Comparison of ENCODE assay signal across 21 cellular contexts in genomic region chr1:208172389-208173140, GRCh38.
A peak's percentile ranks its signal among the peaks of the same experiment; 100 is the strongest.
DNase-seq lines count a peak whose midpoint lies in the region; ATAC-seq and TF ChIP-seq lines count a peak whose summit lies in the region.
"Had no signal": no experiment of that assay in that cellular context is flagged by ENCODE, and none has a peak within 500 bp of the region (broad histone marks: within the 10 kb centered on the region; RNA-seq: fewer than 3 reads in every experiment).

No MANE protein-coding gene starts in this region.

- peaks cover 4% of the 10 kb centered on the region for H3F3A ChIP-seq in SK-N-SH (replicated peaks; ENCODE audit: insufficient read depth)

- H3K9ac ChIP-seq in SK-N-SH, result no peak overlapping the region
- H3K9ac ChIP-seq: parathyroid adenoma had no signal

- peaks cover 27% of the 10 kb centered on the region for H3K36me3 Mint-ChIP-seq in type B pancreatic cell

- intact Hi-C loops in vagina (cut with DNase I), result no loop called here

- no peaks in the 10 kb centered on the region for H3K9me3 ChIP-seq in SK-N-SH
- no peaks in the 10 kb centered on the region for H3K9me3 ChIP-seq in WERI-Rb-1 (ENCODE audit: severe bottlenecking)
- no peaks in the 10 kb centered on the region for H3K9me3 ChIP-seq in vagina
- H3K9me3 ChIP-seq: spleen, thyroid gland had no signal

- H3K36me3 ChIP-seq in SK-N-SH (replicated peaks in 1 of 2; ENCODE audit: control insufficient read depth in 1 of 2, insufficient read depth in 2 of 2, low read length in 1 of 2) (peaks cover 4 to 11% of the 10 kb centered on the region in 2 experiments), WERI-Rb-1 (peaks cover 4% of the 10 kb centered on the region; the same call in 1 of the 2 replicates), vagina (no peaks in the 10 kb centered on the region)
- H3K36me3 ChIP-seq: spleen, thyroid gland had no signal

- H3K27ac ChIP-seq in SK-N-SH (ENCODE audit: low read depth in 2 of 2, low read length in 1 of 2) (no peak overlapping the region), WERI-Rb-1 (peak overlapping the region; percentile 0), vagina (no peak overlapping the region)
- H3K27ac ChIP-seq: 22Rv1, parathyroid adenoma, spleen had no signal

- H3K4me3 ChIP-seq in SK-N-SH (ENCODE audit: low read depth in 2 of 2, low read length in 1 of 2), result no peak overlapping the region
- no peak overlapping the region for H3K4me3 ChIP-seq in WERI-Rb-1 (ENCODE audit: low read depth, low read length)
- H3K4me3 ChIP-seq in vagina, result no peak overlapping the region
- H3K4me3 ChIP-seq: GM23338, lung, spleen, thyroid gland had no signal

- peaks cover 24 to 46% of the 10 kb centered on the region in 2 experiments for H3K4me1 ChIP-seq in SK-N-SH (ENCODE audit: control insufficient read depth in 1 of 2, insufficient read depth in 2 of 2, low read depth in 1 of 2, low read length in 1 of 2)
- H3K4me1 ChIP-seq in vagina, result no peaks in the 10 kb centered on the region
- H3K4me1 ChIP-seq: parathyroid adenoma, spleen had no signal

- 81% methylated on average over 6 of the region's 6 CpGs for WGBS in SK-N-SH (ENCODE audit: low lambda C conversion rate)

- no peak for TF ChIP-seq POLR2A in vagina (IDR thresholded peaks at IDR 0.05)

- H4K20me1 ChIP-seq in SK-N-SH (ENCODE audit: insufficient read depth), result no peaks in the 10 kb centered on the region

- TF ChIP-seq CTCF in SK-N-SH (IDR thresholded peaks at IDR 0.05) (no peak), WERI-Rb-1 (IDR thresholded peaks at IDR 0.05; ENCODE audit: low read depth, low read length) (peak; percentile 51; the same call in 1 of the 2 replicates), type B pancreatic cell (conservative IDR thresholded peaks at IDR 0.05) (no peak), vagina (IDR thresholded peaks at IDR 0.05) (no peak), GM10266 (IDR thresholded peaks at IDR 0.05; ENCODE audit: control insufficient read depth, insufficient read depth, low read depth, missing control alignments) (no peak)

- no peak for TF ChIP-seq EP300 in SK-N-SH (IDR thresholded peaks at IDR 0.05; ENCODE audit: borderline replicate concordance in 1 of 2, low read depth in 1 of 2, low read length in 1 of 2)

- no peak for TF ChIP-seq RAD21 in SK-N-SH (IDR thresholded peaks at IDR 0.05; ENCODE audit: low read length)

- H3K4me2 ChIP-seq in SK-N-SH, result no peak overlapping the region
- H3K4me2 ChIP-seq: GM23338 had no signal

- peaks cover 61% of the 10 kb centered on the region for H3K4me1 Mint-ChIP-seq in type B pancreatic cell (ENCODE audit: unreplicated experiment)

- no peaks in the 10 kb centered on the region for H3K9me2 ChIP-seq in SK-N-SH

- peak overlapping the region; percentile 21 for H3K27ac Mint-ChIP-seq in type B pancreatic cell
- H3K27ac Mint-ChIP-seq: endodermal cell, GM23338 had no signal

- peak; percentile 65 for ATAC-seq in SK-N-SH treated with all-trans-retinoic acid at 6 μM for 48 hours
- ATAC-seq: GM23338 had no signal

- H3K4me3 Mint-ChIP-seq in type B pancreatic cell, result peak overlapping the region; percentile 26
- H3K4me3 Mint-ChIP-seq: endodermal cell, GM23338 had no signal

- H3K27me3 ChIP-seq in SK-N-SH (ENCODE audit: insufficient read depth), result no peaks in the 10 kb centered on the region
- no peaks in the 10 kb centered on the region for H3K27me3 ChIP-seq in WERI-Rb-1 (ENCODE audit: insufficient read depth, low read depth, severe bottlenecking)
- H3K27me3 ChIP-seq in vagina, result no peaks in the 10 kb centered on the region
- H3K27me3 ChIP-seq: spleen, thyroid gland had no signal

- peaks cover 70% of the 10 kb centered on the region for H3K79me2 ChIP-seq in SK-N-SH (ENCODE audit: insufficient read depth)
- H3K79me2 ChIP-seq: parathyroid adenoma had no signal

- POLR2A ChIA-PET in SK-N-SH (lab: Yijun Ruan, JAX), result interaction anchor here (0.6 to 1.4 kb wide), 2 partner anchors 22 to 278 kb away, joined by 3 read pairs; no protein-coding TSS in a partner anchor

- no peaks in the 10 kb centered on the region for H3K27me3 Mint-ChIP-seq in type B pancreatic cell

- H2AFZ ChIP-seq in SK-N-SH (ENCODE audit: low read depth), result no peak overlapping the region
- H2AFZ ChIP-seq: GM23338, parathyroid adenoma had no signal

- CTCF ChIA-PET in SK-N-SH (lab: Yijun Ruan, JAX), result interaction anchor here (0.6 to 3.5 kb wide), 8 partner anchors 10 to 151 kb away, joined by 3 to 15 read pairs (median 3); no protein-coding TSS in a partner anchor

- no peaks in the 10 kb centered on the region for H3K9me3 Mint-ChIP-seq in type B pancreatic cell
- H3K9me3 Mint-ChIP-seq: endodermal cell, GM23338 had no signal

- DNase-seq in SK-N-SH (no peak), WERI-Rb-1 (peak; percentile 65), iris pigment epithelial cell (ENCODE audit: low read depth) (peak; percentile 41), type B pancreatic cell (ENCODE audit: extremely low spot score, unreplicated experiment) (no peak), vagina (ENCODE audit: extremely low spot score in 2 of 2) (no peak), GM10266 (ENCODE audit: extremely low spot score) (no peak), COLO668 (lab: John Stamatoyannopoulos, UW; ENCODE audit: unreplicated experiment) (no peak)
- DNase-seq: activated CD4-positive, alpha-beta T cell treated with anti-CD3 and anti-CD28 coated beads for 4 hours; activated effector memory CD4-positive, alpha-beta T cell treated with anti-CD3 and anti-CD28 coated beads, Interleukin-2, amount 50 U/mL, for 16 hours; DMS153; endodermal cell; Karpas-422; NCI-H1436 treated with DMSO at 0.1 percent for 48 hours; spleen; T-helper 9 cell; thyroid gland had no signal

TF ChIP-seq in SK-N-SH treated with all-trans-retinoic acid at 6 μM for 48 hours, 23 proteins besides CTCF, POLR2A, EP300 and RAD21:
- TF ChIP-seq ESRRG (CRISPR knock-in tag; IDR thresholded peaks at IDR 0.05) (no peak), CSDC2 (CRISPR knock-in tag; IDR thresholded peaks at IDR 0.05) (no peak), ARNTL (CRISPR knock-in tag; IDR thresholded peaks at IDR 0.05; ENCODE audit: borderline replicate concordance, low read depth) (no peak), ZFP3 (CRISPR knock-in tag; IDR thresholded peaks at IDR 0.05) (no peak), GLIS3 (CRISPR knock-in tag; IDR thresholded peaks at IDR 0.05) (no peak), ZC3H10 (CRISPR knock-in tag; IDR thresholded peaks at IDR 0.05) (no peak)

TF ChIP-seq in SK-N-SH, 30 proteins besides CTCF, POLR2A, EP300 and RAD21:
- TF ChIP-seq SIN3A (IDR thresholded peaks at IDR 0.05; ENCODE audit: borderline replicate concordance, low read depth, low read length), result no peak
- no peak for TF ChIP-seq MEF2A (IDR thresholded peaks at IDR 0.05; ENCODE audit: borderline replicate concordance, low read depth)
- TF ChIP-seq RFX5 (IDR thresholded peaks at IDR 0.05; ENCODE audit: low read length), result no peak
- TF ChIP-seq POLR2AphosphoS5 (IDR thresholded peaks at IDR 0.05; ENCODE audit: low read depth, low read length), result no peak
- TF ChIP-seq NRF1 (IDR thresholded peaks at IDR 0.05; ENCODE audit: low read depth, low read length), result no peak
- no peak for TF ChIP-seq MXI1 (IDR thresholded peaks at IDR 0.05; ENCODE audit: low read depth, low read length)
TF ChIP-seq in SK-N-SH: peak in this region for 0.

Comparison
In these comparisons a context has a peak if more than half of its experiments do, and no peak if none do; other contexts are left out.
1. DNase-seq: peak in WERI-Rb-1 (single experiment) and iris pigment epithelial cell (single experiment); none in SK-N-SH (single experiment), type B pancreatic cell (single experiment), vagina (0 of 2), GM10266 (single experiment) and COLO668 (single experiment).